ENCODE assay signal across 25 cellular contexts in genomic region chr3:52440249-52440551, GRCh38. TPM values are rescaled to one million over a fixed set of nuclear protein-coding genes. Genes with fewer than 3 reads are reported as not detected.
DNase-seq lines count a peak whose midpoint lies in the region; ATAC-seq lines count a peak whose summit lies in the region.
"Had no signal": no experiment of that assay in that cellular context is flagged by ENCODE, and none has a peak within 500 bp of the region (broad histone marks: within the 10 kb centered on the region; RNA-seq: fewer than 3 reads in every experiment).

No MANE protein-coding gene starts in this region.

- intact Hi-C loops in sciatic nerve (cut with DNase I) (no loop called here), aorta (cut with DNase I) (no loop called here)

- peak; percentile 45 for DNase-seq in activated effector memory CD4-positive, alpha-beta T cell treated with anti-CD3 and anti-CD28 coated beads, Interleukin-2, amount 50 U/mL, for 16 hours
- DNase-seq in activated effector memory CD4-positive, alpha-beta T cell treated with Interleukin-2 at 50 U/mL for 16 hours, result no peak
- DNase-seq in islet precursor cell (peak; percentile 50), sciatic nerve (ENCODE audit: low spot score) (peak; percentile 42), aorta (peak; percentile 42 to 51), HUDEP-2 (lab: John Stamatoyannopoulos, UW; ENCODE audit: unreplicated experiment in 76 of 76) (no peak)
- DNase-seq: Caco-2; CD4-positive, alpha-beta memory T cell; DND-41; KG1; NCI-H1092 treated with DMSO at 0.1 percent for 48 hours; NCI-H146; NCI-H2029; NCI-H2227 treated with DMSO at 0.1 percent for 48 hours; NCI-H510A; NCI-H748 treated with DMSO at 0.1 percent for 48 hours; NK-92 treated with Interleukin-12 subunit alpha and Interleukin-12 subunit beta, amount 100 ng/mL, for 24 hours; SJCRH30 had no signal

- no peaks in the 10 kb centered on the region for H3K36me3 ChIP-seq in aorta (ENCODE audit: control insufficient read depth in 1 of 2, insufficient read depth in 2 of 2, low read length in 1 of 2)
- H3K36me3 ChIP-seq: HAP-1, SJCRH30 had no signal

- no peak overlapping the region for H3K4me3 ChIP-seq in aorta (ENCODE audit: low read length in 2 of 2)
- H3K4me3 ChIP-seq: BLaER1 treated with 17β-estradiol and CSF1 and Interleukin-3, amounts not matched to agents 10 nM and 100 nM; GM12878; GM23248; HAP-1; SJCRH30 had no signal

- H3K27ac ChIP-seq in aorta (ENCODE audit: low read depth in 1 of 2, low read length in 2 of 2), result no peak overlapping the region
- H3K27ac ChIP-seq: BLaER1 treated with 17β-estradiol and CSF1 and Interleukin-3, amounts not matched to agents 10 nM and 100 nM; GM23248; SJCRH30 had no signal

- H3K4me1 ChIP-seq in aorta (ENCODE audit: control insufficient read depth in 1 of 2, insufficient read depth in 2 of 2, low read length in 2 of 2), result no peaks in the 10 kb centered on the region
- H3K4me1 ChIP-seq: Caco-2, HAP-1 had no signal

- ATAC-seq in sciatic nerve (no peak), aorta (ENCODE audit: low FRiP score) (no peak), GM18519 (IDR thresholded peaks at IDR 0.05; ENCODE audit: low FRiP score, unreplicated experiment) (no peak)
- ATAC-seq: GM12878, Panc1 had no signal

- H3K9me3 ChIP-seq in aorta (ENCODE audit: control insufficient read depth, low read length), result no peaks in the 10 kb centered on the region
- H3K9me3 ChIP-seq: BLaER1 treated with 17β-estradiol and CSF1 and Interleukin-3, amounts not matched to agents 10 nM and 100 nM; Caco-2; HAP-1; SJCRH30 had no signal

- WGBS in aorta, 2 donors, result 91 to 92% methylated on average over 12 of the region's 12 CpGs

- no peaks in the 10 kb centered on the region for H3K27me3 ChIP-seq in aorta (ENCODE audit: control insufficient read depth in 1 of 2, insufficient read depth in 2 of 2, low read length in 1 of 2)
- H3K27me3 ChIP-seq: SJCRH30 had no signal

RNA-seq across cellular contexts. Expression of gene SEMA3G, which starts 4.7 kb away (rescaled TPM):
- total RNA-seq in sciatic nerve (38.3 TPM), aorta (10 to 100 TPM; 12.5 to 23.8 TPM)
- polyA plus RNA-seq in aorta, result under 1 TPM in 1 of 2 donors, not detected in 1; 0.26 TPM
- total RNA-seq: GM12878, GM23248 had no signal

RNA-seq across cellular contexts. Expression of gene TNNC1, which starts 13.6 kb away (rescaled TPM):
- total RNA-seq in sciatic nerve, result 205 TPM
- 1 to 10 TPM; 2.6 to 4.7 TPM for total RNA-seq in aorta
- polyA plus RNA-seq in aorta, result 10 to 100 TPM in 1 of 2 donors, 1 to 10 TPM in 1; 3.0 to 20.7 TPM
- total RNA-seq: GM23248, HT1080 had no signal
- polyA plus RNA-seq: GM23248 had no signal

RNA-seq across cellular contexts. Expression of gene NISCH, which starts 15.2 kb away (rescaled TPM):
- 163 TPM for total RNA-seq in sciatic nerve
- 100 to 1,000 TPM in 1 of 2 donors, 10 to 100 TPM in 1; 80.9 to 157 TPM for total RNA-seq in aorta
- polyA plus RNA-seq in aorta, result 100 to 1,000 TPM in 1 of 2 donors, 10 to 100 TPM in 1; 13.3 to 122 TPM

RNA-seq across cellular contexts. Expression of gene PHF7, which starts 29.7 kb away (rescaled TPM):
- total RNA-seq in sciatic nerve (11.4 TPM), aorta (1 to 10 TPM; 7.7 to 8.0 TPM)
- 1 to 10 TPM; 7.1 to 8.5 TPM for polyA plus RNA-seq in aorta

RNA-seq across cellular contexts. Expression of gene BAP1, which starts 30.4 kb away (rescaled TPM):
- total RNA-seq in sciatic nerve (59.5 TPM), aorta (10 to 100 TPM; 62.7 to 74.4 TPM)
- 10 to 100 TPM; 29.4 to 99.6 TPM for polyA plus RNA-seq in aorta

Comparison
In these comparisons a context has a peak if more than half of its experiments do, and no peak if none do; other contexts are left out.
1. DNase-seq: peak in activated effector memory CD4-positive, alpha-beta T cell treated with anti-CD3 and anti-CD28 coated beads, Interleukin-2, amount 50 U/mL, for 16 hours (single experiment), islet precursor cell (single experiment), sciatic nerve (single experiment) and aorta (2 of 2); none in activated effector memory CD4-positive, alpha-beta T cell treated with Interleukin-2 at 50 U/mL for 16 hours (single experiment) and HUDEP-2 (0 of 76).
2. RNA of gene TNNC1, which starts 13.6 kb away (total RNA-seq): 205 TPM in sciatic nerve (single experiment); 2.6 to 4.7 TPM in aorta; every median in the first group is over 10 times any median in the second.